In the genomic region with DNA sequence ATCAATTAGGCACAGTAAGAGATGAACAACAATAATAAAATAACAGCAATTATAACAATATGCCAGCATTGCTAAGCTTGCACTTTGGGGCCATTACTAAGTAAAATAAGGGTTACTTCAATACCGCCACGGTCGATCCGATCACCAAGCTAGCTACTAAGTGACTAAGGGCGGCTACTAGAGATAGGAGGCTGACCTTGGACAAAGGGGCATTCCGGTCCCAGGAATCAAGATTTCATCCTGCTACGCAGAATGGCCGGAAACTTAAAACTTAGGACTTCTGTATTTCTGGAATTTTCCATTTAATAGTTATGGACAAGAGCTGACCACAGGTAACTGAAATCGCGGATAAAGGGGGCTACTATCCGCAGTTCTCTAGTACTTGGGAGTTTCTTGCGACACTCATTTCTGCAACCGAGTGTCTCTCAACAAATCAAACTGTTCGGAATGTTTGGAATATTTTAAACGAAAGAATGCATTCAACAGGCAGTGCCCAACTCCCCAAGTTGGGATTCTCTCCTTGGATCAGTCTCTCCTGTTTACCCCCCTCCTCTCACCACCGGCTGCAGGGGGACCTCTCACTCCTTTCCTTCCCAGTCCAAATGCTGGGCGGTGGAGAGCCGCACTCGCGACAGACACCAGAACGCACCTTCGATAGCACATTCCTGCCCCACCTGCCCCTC, we compare ENCODE assay signal across 8 cellular contexts. TPM values are rescaled to one million over a fixed set of nuclear protein-coding genes. Genes with fewer than 3 reads are reported as not detected.
DNase-seq lines count a peak whose midpoint lies in the region; ATAC-seq lines count a peak whose summit lies in the region.

No MANE protein-coding gene starts in this region.

- H3K4me1 Mint-ChIP-seq in activated T-cell treated with anti-CD3 and anti-CD28 coated beads, Interleukin-2, amount 50 U/mL, for 72 hours (ENCODE audit: low read depth): peaks cover 35% of the 10 kb centered on the region

- H3K27ac Mint-ChIP-seq in activated T-cell treated with anti-CD3 and anti-CD28 coated beads, Interleukin-2, amount 50 U/mL, for 72 hours: no peak overlapping the region
- peak overlapping the region; percentile 74 to 79 for H3K27ac Mint-ChIP-seq in activated naive CD4-positive, alpha-beta T cell treated with anti-CD3 and anti-CD28 coated beads, Interleukin-2, amount 50 U/mL, for 72 hours

- DNase-seq in activated T-cell treated with anti-CD3 and anti-CD28 coated beads, Interleukin-2, amount 50 U/mL, for 72 hours: no peak
- DNase-seq in activated T-cell treated with anti-CD3 and anti-CD28 coated beads, Interleukin-2, amount 50 U/mL, for 1 hour: no peak
- DNase-seq in activated naive CD4-positive, alpha-beta T cell treated with anti-CD3 and anti-CD28 coated beads, Interleukin-2, amount 50 U/mL, for 72 hours (ENCODE audit: low spot score in 2 of 2): no peak
- peak; percentile 47 for DNase-seq in hepatic stellate cell (ENCODE audit: low spot score)
- DNase-seq in skeletal muscle cell (ENCODE audit: low read depth): no peak
- DNase-seq in A172 (ENCODE audit: low spot score): no peak
- DNase-seq in NCI-H2029 treated with DMSO at 0.1 percent for 48 hours (lab: John Stamatoyannopoulos, UW): no peak

- peaks cover 0 to 2% of the 10 kb centered on the region in 2 donors for H3K36me3 Mint-ChIP-seq in activated T-cell treated with anti-CD3 and anti-CD28 coated beads, Interleukin-2, amount 50 U/mL, for 72 hours (ENCODE audit: insufficient read depth in 2 of 2)
- peaks cover 6% of the 10 kb centered on the region in 2 donors for H3K36me3 Mint-ChIP-seq in activated naive CD4-positive, alpha-beta T cell treated with anti-CD3 and anti-CD28 coated beads, Interleukin-2, amount 50 U/mL, for 72 hours

- H3K4me3 ChIP-seq in skeletal muscle cell (ENCODE audit: low read depth, low read length): peak overlapping the region; percentile 65

- no peaks in the 10 kb centered on the region for H3K9me3 Mint-ChIP-seq in activated T-cell treated with anti-CD3 and anti-CD28 coated beads, Interleukin-2, amount 50 U/mL, for 72 hours
- no peaks in the 10 kb centered on the region for H3K9me3 Mint-ChIP-seq in activated naive CD4-positive, alpha-beta T cell treated with anti-CD3 and anti-CD28 coated beads, Interleukin-2, amount 50 U/mL, for 72 hours

- no peak for ATAC-seq in activated T-cell treated with anti-CD3 and anti-CD28 coated beads, Interleukin-2, amount 50 U/mL, for 72 hours (replicated peaks in 1 of 2)
- peak in 1 of 2 donors; percentile 7 for ATAC-seq in activated naive CD4-positive, alpha-beta T cell treated with anti-CD3 and anti-CD28 coated beads, Interleukin-2, amount 50 U/mL, for 72 hours
- ATAC-seq in HG03139 (IDR thresholded peaks at IDR 0.05; ENCODE audit: unreplicated experiment): no peak

- H3K4me3 Mint-ChIP-seq in activated T-cell treated with anti-CD3 and anti-CD28 coated beads, Interleukin-2, amount 50 U/mL, for 72 hours: peak overlapping the region; percentile 93 to 95

- H3K27me3 Mint-ChIP-seq in activated T-cell treated with anti-CD3 and anti-CD28 coated beads, Interleukin-2, amount 50 U/mL, for 72 hours (ENCODE audit: low read depth): peaks cover 9% of the 10 kb centered on the region

RNA-seq across cellular contexts. Expression of gene HEBP1, which starts 0.6 kb away (rescaled TPM):
- 10 to 100 TPM; 28.3 to 30.4 TPM for total RNA-seq in activated T-cell treated with anti-CD3 and anti-CD28 coated beads, Interleukin-2, amount 50 U/mL, for 72 hours
- 10 to 100 TPM; 25.0 to 34.2 TPM for total RNA-seq in activated naive CD4-positive, alpha-beta T cell treated with anti-CD3 and anti-CD28 coated beads, Interleukin-2, amount 50 U/mL, for 72 hours
- 4.3 and 7.1 TPM in 2 replicates for total RNA-seq in A172 (2014; rRNA removed; shearing (Covaris generic))

RNA-seq across cellular contexts. Expression of gene FAM234B, which starts 44.8 kb away (rescaled TPM):
- 1 to 10 TPM; 6.6 to 7.8 TPM for total RNA-seq in activated T-cell treated with anti-CD3 and anti-CD28 coated beads, Interleukin-2, amount 50 U/mL, for 72 hours
- total RNA-seq in activated naive CD4-positive, alpha-beta T cell treated with anti-CD3 and anti-CD28 coated beads, Interleukin-2, amount 50 U/mL, for 72 hours: 10 to 100 TPM in 1 of 2 donors, 1 to 10 TPM in 1; 6.2 to 17.2 TPM
- total RNA-seq in A172 (2014; rRNA removed; shearing (Covaris generic)): 2.3 and 4.3 TPM in 2 replicates

RNA-seq across cellular contexts. Expression of gene GPRC5D, which starts 47.4 kb away (rescaled TPM):
- total RNA-seq in activated T-cell treated with anti-CD3 and anti-CD28 coated beads, Interleukin-2, amount 50 U/mL, for 72 hours: not detected
- total RNA-seq in activated naive CD4-positive, alpha-beta T cell treated with anti-CD3 and anti-CD28 coated beads, Interleukin-2, amount 50 U/mL, for 72 hours: not detected
- total RNA-seq in A172 (2014; rRNA removed; shearing (Covaris generic)): not detected in 2 replicates
